ENCODE assay signal across 8 cellular contexts in genomic region chr12:90102957-90103652, GRCh38.
DNase-seq lines count a peak whose midpoint lies in the region; ATAC-seq and TF ChIP-seq lines count a peak whose summit lies in the region.

No MANE protein-coding gene starts in this region.

- H3K4me1 Mint-ChIP-seq in CD4-positive, alpha-beta T cell (ENCODE audit: low read depth) = peaks cover 17% of the 10 kb centered on the region

- WGBS in body of pancreas, 2 donors = 46 to 53% methylated on average over 3 of the region's 3 CpGs

- no peaks in the 10 kb centered on the region for H3K36me3 Mint-ChIP-seq in CD4-positive, alpha-beta T cell (ENCODE audit: low read depth)

- H3K27ac ChIP-seq in CD4-positive, alpha-beta T cell (ENCODE audit: low read depth, low read length) = no peak overlapping the region
- H3K27ac ChIP-seq in body of pancreas (no peak overlapping the region), lower lobe of right lung (no peak overlapping the region), gastrocnemius medialis (no peak overlapping the region)

- no peak overlapping the region for H3K27ac Mint-ChIP-seq in CD4-positive, alpha-beta T cell

- TF ChIP-seq POLR2A in body of pancreas (IDR thresholded peaks at IDR 0.05) (no peak), gastrocnemius medialis (IDR thresholded peaks at IDR 0.05) (no peak)

- ATAC-seq in CD4-positive, alpha-beta T cell (ENCODE audit: poor library complexity) = peak; percentile 82
- ATAC-seq in GM18517 (IDR thresholded peaks at IDR 0.05; ENCODE audit: unreplicated experiment) = peak; percentile 85
- peak; percentile 69 for ATAC-seq in HG02938 (IDR thresholded peaks at IDR 0.05; ENCODE audit: unreplicated experiment)
- ATAC-seq in body of pancreas = no peak
- ATAC-seq in lower lobe of right lung = peak; percentile 58 to 73
- ATAC-seq in gastrocnemius medialis = no peak

- DNase-seq in CD4-positive, alpha-beta T cell = no peak
- DNase-seq in NCI-H82 treated with DMSO at 0.1 percent for 48 hours (lab: John Stamatoyannopoulos, UW; ENCODE audit: unreplicated experiment) (peak; percentile 22), body of pancreas (peak in 2 of 4 donors; percentile 9 to 31), lower lobe of right lung (no peak), hippocampal formation (lab: John Stamatoyannopoulos, UW) (no peak), gastrocnemius medialis (no peak)

- in situ Hi-C loops in gastrocnemius medialis (cut with MboI; ENCODE audit: low sequenced_read_pairs in 4 of 4) = loop anchor here in 2 of 4 donors (10.0 kb wide), 1 partner anchor 558 kb away; no protein-coding TSS in a partner anchor

- POLR2A ChIA-PET in CD4-positive, alpha-beta T cell (lab: Charles Lee) = interaction anchor here (1.0 to 1.9 kb wide), 3 partner anchors 26 to 560 kb away, joined by 3 to 7 read pairs (median 4); partner anchors contain the start of gene ATP2B1

- H3K4me1 ChIP-seq in body of pancreas (no peaks in the 10 kb centered on the region), lower lobe of right lung (peaks cover 7% of the 10 kb centered on the region), gastrocnemius medialis (no peaks in the 10 kb centered on the region)

- no peaks in the 10 kb centered on the region for H3K36me3 ChIP-seq in body of pancreas (replicated peaks in 1 of 2; ENCODE audit: insufficient read depth in 1 of 2, low read depth in 2 of 2)
- no peaks in the 10 kb centered on the region for H3K36me3 ChIP-seq in lower lobe of right lung
- no peaks in the 10 kb centered on the region for H3K36me3 ChIP-seq in gastrocnemius medialis

- H3K27me3 Mint-ChIP-seq in CD4-positive, alpha-beta T cell = no peaks in the 10 kb centered on the region

- no peaks in the 10 kb centered on the region for H3K27me3 ChIP-seq in CD4-positive, alpha-beta T cell (ENCODE audit: control insufficient read depth, insufficient read depth, low read length)
- H3K27me3 ChIP-seq in body of pancreas = no peaks in the 10 kb centered on the region
- H3K27me3 ChIP-seq in lower lobe of right lung (ENCODE audit: low read depth) = no peaks in the 10 kb centered on the region
- H3K27me3 ChIP-seq in gastrocnemius medialis = no peaks in the 10 kb centered on the region

- CTCF ChIA-PET in CD4-positive, alpha-beta T cell (lab: Charles Lee) = interaction anchor here (0.6 to 1.4 kb wide), 5 partner anchors 248 to 560 kb away, joined by 3 to 6 read pairs (median 4); partner anchors contain the start of gene ATP2B1

- H3K9me3 Mint-ChIP-seq in CD4-positive, alpha-beta T cell = no peaks in the 10 kb centered on the region

- no peaks in the 10 kb centered on the region for H3K9me3 ChIP-seq in CD4-positive, alpha-beta T cell (ENCODE audit: control insufficient read depth, low read length)
- H3K9me3 ChIP-seq in body of pancreas (no peaks in the 10 kb centered on the region), lower lobe of right lung (no peaks in the 10 kb centered on the region), gastrocnemius medialis (no peaks in the 10 kb centered on the region)

- H3K4me3 Mint-ChIP-seq in CD4-positive, alpha-beta T cell = peak overlapping the region; percentile 56

- H3K4me3 ChIP-seq in body of pancreas (no peak overlapping the region), lower lobe of right lung (no peak overlapping the region), gastrocnemius medialis (no peak overlapping the region)

- peak; percentile 76 for TF ChIP-seq CTCF in CD4-positive, alpha-beta T cell (IDR thresholded peaks at IDR 0.05)
- TF ChIP-seq CTCF in body of pancreas (IDR thresholded peaks at IDR 0.05) = peak in 6 of 7 experiments; percentile 17 to 51 (median 33)
- peak; percentile 41 for TF ChIP-seq CTCF in lower lobe of right lung (IDR thresholded peaks at IDR 0.05)
- TF ChIP-seq CTCF in gastrocnemius medialis (IDR thresholded peaks at IDR 0.05 in 4 of 5, conservative IDR thresholded peaks at IDR 0.05 in 1 of 5) = peak in 2 of 5 experiments; percentile 28 to 40

- intact Hi-C loops in CD4-positive, alpha-beta T cell (cut with DNase I, micrococcal nuclease) = loop anchor here (1.0 to 10.0 kb wide), 3 partner anchors 398 to 1088 kb away; partner anchors contain the start of gene ATP2B1 (in 2 of the 2)
- intact Hi-C loops in body of pancreas (cut with DNase I) (loop anchor here (10.0 kb wide), 1 partner anchor 558 kb away; no protein-coding TSS in a partner anchor), lower lobe of right lung (cut with DNase I) (no loop called here), gastrocnemius medialis (cut with DNase I; ENCODE audit: low total_unique reads) (no loop called here)

Comparison
In these comparisons a context has a peak if more than half of its experiments do, and no peak if none do; other contexts are left out.
1. ATAC-seq: peak in CD4-positive, alpha-beta T cell (single experiment), GM18517 (single experiment), HG02938 (single experiment) and lower lobe of right lung (2 of 2); none in body of pancreas (single experiment) and gastrocnemius medialis (0 of 2).
2. intact Hi-C loops: an anchor here in CD4-positive, alpha-beta T cell (1.0 to 10.0 kb wide) and body of pancreas (10.0 kb wide); none called in lower lobe of right lung and gastrocnemius medialis.